Comparison of ENCODE assay signal across 1 cellular context in genomic region chr9:106880081-106880480, GRCh38.
TF ChIP-seq lines count a peak whose summit lies in the region.

No MANE protein-coding gene starts in this region.

TF ChIP-seq in WTC11, 78 proteins besides CTCF, POLR2A, EP300 and RAD21 (continued from another document):
- TF ChIP-seq ATF6 (CRISPR knock-in tag; IDR thresholded peaks at IDR 0.05) = no peak
